Comparison of ENCODE assay signal across 20 cellular contexts in genomic region chr15:100167884-100168375, GRCh38.
DNase-seq lines count a peak whose midpoint lies in the region; ATAC-seq and TF ChIP-seq lines count a peak whose summit lies in the region.
"Had no signal": no experiment of that assay in that cellular context is flagged by ENCODE, and none has a peak within 500 bp of the region (broad histone marks: within the 10 kb centered on the region; RNA-seq: fewer than 3 reads in every experiment).

No MANE protein-coding gene starts in this region.

- no peak for TF ChIP-seq CTCF in brain (conservative IDR thresholded peaks at IDR 0.05)
- TF ChIP-seq CTCF in heart left ventricle (IDR thresholded peaks at IDR 0.05): no peak
- TF ChIP-seq CTCF in nephron progenitor cell (IDR thresholded peaks at IDR 0.05): no peak
- no peak for TF ChIP-seq CTCF in thoracic aorta (IDR thresholded peaks at IDR 0.05)

- intact Hi-C loops in heart left ventricle (cut with DNase I): loop anchor here in 1 of 10 donors (2.0 kb wide), 1 partner anchor 21 kb away; no protein-coding TSS in a partner anchor

- no peaks in the 10 kb centered on the region for H3K36me3 Mint-ChIP-seq in brain
- no peaks in the 10 kb centered on the region for H3K36me3 Mint-ChIP-seq in nephron progenitor cell (ENCODE audit: low read depth)
- H3K36me3 Mint-ChIP-seq: immature natural killer cell; stimulated activated naive B cell treated with anti-CD40 and anti-IgM and Interleukin-4, amounts not matched to agents 10 μg/mL and 1 μg/mL and 100 μg/mL, for 72 hours had no signal

- peaks cover 0 to 6% (median 4%) of the 10 kb centered on the region in 5 experiments for H3K9me3 Mint-ChIP-seq in brain
- peaks cover 6% of the 10 kb centered on the region for H3K9me3 Mint-ChIP-seq in nephron progenitor cell
- H3K9me3 Mint-ChIP-seq: activated naive CD4-positive, alpha-beta T cell treated with anti-CD3 and anti-CD28 coated beads, Interleukin-2, amount 50 U/mL, for 24 hours; T-helper 2 cell treated with Interferon-gamma antibody and Interleukin-4, amounts not matched to agents 5 μg/mL and 100 μg/mL, for 36 hours had no signal

- no peaks in the 10 kb centered on the region for H3K36me3 ChIP-seq in heart left ventricle
- no peaks in the 10 kb centered on the region for H3K36me3 ChIP-seq in thoracic aorta

- H3K4me1 ChIP-seq in heart left ventricle: peaks cover 0 to 10% (median 0%) of the 10 kb centered on the region in 12 donors
- peaks cover 4 to 32% of the 10 kb centered on the region in 2 donors for H3K4me1 ChIP-seq in thoracic aorta (ENCODE audit: control insufficient read depth in 1 of 2, low read depth in 2 of 2)

- H3K27ac ChIP-seq in heart left ventricle (peak overlapping the region in 3 of 12 donors; percentile 12 to 63 (median 40)), thoracic aorta (peak overlapping the region; percentile 37 to 52)

- H3K4me3 Mint-ChIP-seq in brain (no peak overlapping the region), nephron progenitor cell (no peak overlapping the region)
- H3K4me3 Mint-ChIP-seq: activated B cell treated with CpG ODN at 0.5 μM for 24 hours; activated CD8-positive, alpha-beta T cell treated with anti-CD3 and anti-CD28 coated beads, Interleukin-2, amount 10 ng/mL, durations not matched to agents 7 days and 5 days; activated naive CD4-positive, alpha-beta T cell treated with anti-CD3 and anti-CD28 coated beads, Interleukin-2, amount 50 U/mL, for 24 hours; immature natural killer cell; stimulated activated naive B cell treated with anti-CD40 and anti-IgM and Interleukin-4, amounts not matched to agents 10 μg/mL and 1 μg/mL and 100 μg/mL, for 72 hours; T-helper 2 cell treated with Interferon-gamma antibody and Interleukin-4, amounts not matched to agents 5 μg/mL and 100 μg/mL, for 36 hours had no signal

- H3K4me1 Mint-ChIP-seq in brain: peaks cover 10% of the 10 kb centered on the region
- H3K4me1 Mint-ChIP-seq in nephron progenitor cell: peaks cover 15% of the 10 kb centered on the region
- H3K4me1 Mint-ChIP-seq: activated B cell treated with CpG ODN at 0.5 μM for 24 hours; activated naive CD4-positive, alpha-beta T cell treated with anti-CD3 and anti-CD28 coated beads, Interleukin-2, amount 50 U/mL, for 24 hours; stimulated activated naive B cell treated with anti-CD40 and anti-IgM and Interleukin-4, amounts not matched to agents 10 μg/mL and 1 μg/mL and 100 μg/mL, for 72 hours had no signal

- no peak for TF ChIP-seq POLR2A in heart left ventricle (IDR thresholded peaks at IDR 0.05)

- WGBS in heart left ventricle, 4 donors: 62 to 77% (median 72%) methylated on average over 15 of the region's 15 CpGs

- H3K27me3 ChIP-seq in heart left ventricle (no peaks in the 10 kb centered on the region), thoracic aorta (replicated peaks; ENCODE audit: insufficient read depth) (no peaks in the 10 kb centered on the region)

- DNase-seq in heart left ventricle (no peak), nephron progenitor cell (no peak), thoracic aorta (ENCODE audit: low spot score) (no peak), DMS114 treated with DMSO at 0.1 percent for 48 hours (lab: John Stamatoyannopoulos, UW; ENCODE audit: unreplicated experiment) (no peak), SK-N-DZ (ENCODE audit: low spot score) (no peak)
- DNase-seq: activated B cell treated with CpG ODN at 0.5 μM for 24 hours; activated CD8-positive, alpha-beta T cell treated with anti-CD3 and anti-CD28 coated beads, Interleukin-2, amount 10 ng/mL, durations not matched to agents 7 days and 5 days; EL; immature natural killer cell; NCI-H1105; NCI-H2029 treated with DMSO at 0.1 percent for 48 hours; NK-92 treated with Interleukin-12 subunit alpha and Interleukin-12 subunit beta, amount 100 ng/mL, for 24 hours; stimulated activated naive B cell treated with anti-CD40 and anti-IgM and Interleukin-4, amounts not matched to agents 10 μg/mL and 1 μg/mL and 100 μg/mL, for 72 hours had no signal

- H3K27me3 Mint-ChIP-seq in brain (no peaks in the 10 kb centered on the region), nephron progenitor cell (ENCODE audit: low read depth, poor library complexity) (peaks cover 7% of the 10 kb centered on the region)
- H3K27me3 Mint-ChIP-seq: activated naive CD4-positive, alpha-beta T cell treated with anti-CD3 and anti-CD28 coated beads, Interleukin-2, amount 50 U/mL, for 24 hours had no signal

- peak overlapping the region in 3 of 5 experiments; percentile 11 to 45 (median 43) for H3K27ac Mint-ChIP-seq in brain
- H3K27ac Mint-ChIP-seq in nephron progenitor cell: peak overlapping the region; percentile 79
- H3K27ac Mint-ChIP-seq: activated B cell treated with CpG ODN at 0.5 μM for 24 hours; activated CD8-positive, alpha-beta T cell treated with anti-CD3 and anti-CD28 coated beads, Interleukin-2, amount 10 ng/mL, durations not matched to agents 7 days and 5 days; activated naive CD4-positive, alpha-beta T cell treated with anti-CD3 and anti-CD28 coated beads, Interleukin-2, amount 50 U/mL, for 24 hours; immature natural killer cell; stimulated activated naive B cell treated with anti-CD40 and anti-IgM and Interleukin-4, amounts not matched to agents 10 μg/mL and 1 μg/mL and 100 μg/mL, for 72 hours; T-helper 2 cell treated with Interferon-gamma antibody and Interleukin-4, amounts not matched to agents 5 μg/mL and 100 μg/mL, for 36 hours had no signal

- ATAC-seq in heart left ventricle (peak; percentile 63 to 83 (median 74)), thoracic aorta (ENCODE audit: insufficient number of reproducible peaks, low FRiP score, low read depth) (no peak), GM18867 (IDR thresholded peaks at IDR 0.05; ENCODE audit: unreplicated experiment) (no peak), HG03469 (IDR thresholded peaks at IDR 0.05; ENCODE audit: unreplicated experiment) (no peak)
- ATAC-seq: activated CD8-positive, alpha-beta T cell treated with anti-CD3 and anti-CD28 coated beads, Interleukin-2, amount 10 ng/mL, durations not matched to agents 7 days and 5 days; HCT116; Panc1; stimulated activated naive B cell treated with anti-CD40 and anti-IgM and Interleukin-4, amounts not matched to agents 10 μg/mL and 1 μg/mL and 100 μg/mL, for 72 hours had no signal

- H3K4me3 ChIP-seq in heart left ventricle (no peak overlapping the region), thoracic aorta (peak overlapping the region; percentile 57)

- peaks cover 0 to 16% (median 14%) of the 10 kb centered on the region in 12 donors for H3K9me3 ChIP-seq in heart left ventricle
- H3K9me3 ChIP-seq in thoracic aorta: peaks cover 13% of the 10 kb centered on the region

Comparison
In these comparisons a context has a peak if more than half of its experiments do, and no peak if none do; other contexts are left out.
1. ATAC-seq: peak in heart left ventricle (4 of 4); none in thoracic aorta (single experiment), GM18867 (single experiment) and HG03469 (single experiment).